Comparison of ENCODE assay signal across 8 cellular contexts in the genomic region with DNA sequence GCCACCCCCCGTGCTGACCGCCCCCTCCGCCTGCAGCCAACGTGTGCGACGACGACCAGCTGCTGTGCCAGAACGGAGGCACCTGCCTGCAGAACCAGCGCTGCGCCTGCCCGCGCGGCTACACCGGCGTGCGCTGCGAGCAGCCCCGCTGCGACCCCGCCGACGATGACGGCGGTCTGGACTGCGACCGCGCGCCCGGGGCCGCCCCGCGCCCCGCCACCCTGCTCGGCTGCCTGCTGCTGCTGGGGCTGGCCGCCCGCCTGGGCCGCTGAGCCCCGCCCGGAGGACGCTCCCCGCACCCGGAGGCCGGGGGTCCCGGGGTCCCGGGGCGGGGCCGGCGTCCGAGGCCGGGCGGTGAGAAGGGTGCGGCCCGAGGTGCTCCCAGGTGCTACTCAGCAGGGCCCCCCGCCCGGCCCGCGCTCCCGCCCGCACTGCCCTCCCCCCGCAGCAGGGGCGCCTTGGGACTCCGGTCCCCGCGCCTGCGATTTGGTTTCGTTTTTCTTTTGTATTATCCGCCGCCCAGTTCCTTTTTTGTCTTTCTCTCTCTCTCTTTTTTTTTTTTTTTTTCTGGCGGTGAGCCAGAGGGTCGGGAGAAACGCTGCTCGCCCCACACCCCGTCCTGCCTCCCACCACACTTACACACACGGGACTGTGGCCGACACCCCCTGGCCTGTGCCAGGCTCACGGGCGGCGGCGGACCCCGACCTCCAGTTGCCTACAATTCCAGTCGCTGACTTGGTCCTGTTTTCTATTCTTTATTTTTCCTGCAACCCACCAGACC.
DNase-seq lines count a peak whose midpoint lies in the region; ATAC-seq and TF ChIP-seq lines count a peak whose summit lies in the region.

No MANE protein-coding gene starts in this region.

- no peak for TF ChIP-seq CTCF in gastrocnemius medialis (IDR thresholded peaks at IDR 0.05 in 4 of 5, conservative IDR thresholded peaks at IDR 0.05 in 1 of 5)

- peaks cover 28 to 35% (median 28%) of the 10 kb centered on the region in 3 donors for H3K27me3 ChIP-seq in gastrocnemius medialis

- peak; percentile 41 for DNase-seq in NCI-H1436 (lab: John Stamatoyannopoulos, UW)
- DNase-seq in NCI-H1436 treated with DMSO at 0.1 percent for 48 hours (lab: John Stamatoyannopoulos, UW): no peak
- peak; percentile 18 for DNase-seq in NCI-H1048 (lab: John Stamatoyannopoulos, UW)
- peak; percentile 45 for DNase-seq in activated T-helper 9 cell treated with anti-CD3 and anti-CD28 coated beads, Interleukin-2, amount 50 U/mL, for 16 hours (ENCODE audit: low read depth)
- DNase-seq in left cardiac atrium: no peak
- no peak for DNase-seq in gastrocnemius medialis

- intact Hi-C loops in left cardiac atrium (cut with DNase I) (no loop called here), gastrocnemius medialis (cut with DNase I; ENCODE audit: low total_unique reads) (loop anchor here (10.0 kb wide), 1 partner anchor 647 kb away; no protein-coding TSS in a partner anchor)

- ATAC-seq in left cardiac atrium (peak; percentile 2 to 13), gastrocnemius medialis (peak in 1 of 2 donors; percentile 3), GM19351 (IDR thresholded peaks at IDR 0.05; ENCODE audit: unreplicated experiment) (no peak), HG02798 (IDR thresholded peaks at IDR 0.05; ENCODE audit: poor library complexity, unreplicated experiment) (no peak)

- TF ChIP-seq POLR2A in gastrocnemius medialis (IDR thresholded peaks at IDR 0.05): no peak

- no peak overlapping the region for H3K27ac ChIP-seq in gastrocnemius medialis

- no peaks in the 10 kb centered on the region for H3K36me3 ChIP-seq in gastrocnemius medialis

- H3K4me1 ChIP-seq in gastrocnemius medialis: peaks cover 0 to 6% of the 10 kb centered on the region in 2 donors

- peak overlapping the region; percentile 53 to 70 (median 56) for H3K4me3 ChIP-seq in gastrocnemius medialis

- in situ Hi-C loops in gastrocnemius medialis (cut with MboI; ENCODE audit: low sequenced_read_pairs in 4 of 4): no loop called here

- H3K9me3 ChIP-seq in gastrocnemius medialis: no peaks in the 10 kb centered on the region

Comparison
In these comparisons a context has a peak if more than half of its experiments do, and no peak if none do; other contexts are left out.
1. DNase-seq: peak in NCI-H1436 (single experiment), NCI-H1048 (single experiment) and activated T-helper 9 cell treated with anti-CD3 and anti-CD28 coated beads, Interleukin-2, amount 50 U/mL, for 16 hours (single experiment); none in NCI-H1436 treated with DMSO at 0.1 percent for 48 hours (single experiment), left cardiac atrium (single experiment) and gastrocnemius medialis (0 of 2).
2. ATAC-seq: peak in left cardiac atrium (2 of 2); none in GM19351 (single experiment) and HG02798 (single experiment).